Comparison of ENCODE assay signal across 8 cellular contexts in the genomic region with DNA sequence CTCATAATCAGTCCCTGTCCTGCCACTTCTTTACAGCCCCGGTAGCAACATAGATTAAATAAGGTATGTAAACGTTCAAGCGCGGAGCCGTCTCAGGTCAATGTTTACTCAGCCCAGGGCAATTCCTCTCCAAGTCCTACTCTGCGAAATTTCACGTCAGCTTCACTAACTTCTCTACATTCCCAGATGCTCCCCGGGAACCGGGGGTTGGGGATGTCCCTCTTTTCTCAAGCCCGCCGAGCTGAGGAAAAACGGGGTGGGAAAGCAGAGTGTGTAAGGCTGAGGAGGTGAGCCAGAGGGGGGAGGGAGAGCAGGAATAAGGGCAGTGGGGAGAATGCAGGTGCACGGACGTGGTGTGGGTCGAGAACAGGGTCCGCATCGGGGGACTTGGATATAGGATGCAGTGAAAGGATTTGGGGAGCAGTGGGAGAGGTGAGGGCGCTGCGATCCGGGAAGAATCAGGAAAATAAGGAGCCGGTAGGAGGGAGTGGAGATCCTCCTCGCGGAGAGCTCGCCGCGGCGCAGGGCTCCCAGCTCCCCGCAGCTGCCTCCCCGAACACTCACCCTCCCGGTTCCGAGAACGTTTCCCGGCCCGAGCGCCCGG. TPM values are rescaled to one million over a fixed set of nuclear protein-coding genes. Genes with fewer than 3 reads are reported as not detected.
DNase-seq lines count a peak whose midpoint lies in the region; ATAC-seq and TF ChIP-seq lines count a peak whose summit lies in the region.

No MANE protein-coding gene starts in this region.

- intact Hi-C loops in activated naive CD4-positive, alpha-beta T cell treated with anti-CD3 and anti-CD28 coated beads for 36 hours (cut with micrococcal nuclease), result loop anchor here (1.0 kb wide), 2 partner anchors 26 to 145 kb away; a partner anchor contains a TSS
- intact Hi-C loops in transverse colon (cut with DNase I; ENCODE audit: low total_unique reads), result no loop called here

- peak overlapping the region; percentile 13 for H3K27ac Mint-ChIP-seq in activated naive CD4-positive, alpha-beta T cell treated with anti-CD3 and anti-CD28 coated beads for 36 hours
- H3K27ac Mint-ChIP-seq in memory B cell, result peak overlapping the region; percentile 99

- no peaks in the 10 kb centered on the region for H3K27me3 ChIP-seq in RWPE2 (ENCODE audit: insufficient read depth, poor library complexity, severe bottlenecking)
- no peaks in the 10 kb centered on the region for H3K27me3 ChIP-seq in transverse colon

- peak; percentile 66 for TF ChIP-seq POLR2A in transverse colon (IDR thresholded peaks at IDR 0.05)

- peak overlapping the region; percentile 90 for H3K4me3 ChIP-seq in RWPE2 (ENCODE audit: severe bottlenecking)
- H3K4me3 ChIP-seq in coronary artery, result peak overlapping the region; percentile 98
- peak overlapping the region; percentile 69 to 97 (median 78) for H3K4me3 ChIP-seq in transverse colon

- no peak for TF ChIP-seq CTCF in RWPE2 (IDR thresholded peaks at IDR 0.05; ENCODE audit: poor library complexity, severe bottlenecking)
- no peak for TF ChIP-seq CTCF in coronary artery (IDR thresholded peaks at IDR 0.05)
- peak in 2 of 5 experiments; percentile 12 to 21 for TF ChIP-seq CTCF in transverse colon (IDR thresholded peaks at IDR 0.05)

- peaks cover 6% of the 10 kb centered on the region for H3K27me3 Mint-ChIP-seq in activated naive CD4-positive, alpha-beta T cell treated with anti-CD3 and anti-CD28 coated beads for 36 hours (ENCODE audit: low read depth)
- peaks cover 6% of the 10 kb centered on the region for H3K27me3 Mint-ChIP-seq in memory B cell

- peak; percentile 15 for ATAC-seq in RWPE2 (ENCODE audit: low read depth)
- no peak for ATAC-seq in memory B cell (ENCODE audit: low read depth)
- ATAC-seq in GM18861 (IDR thresholded peaks at IDR 0.05; ENCODE audit: unreplicated experiment), result no peak

- no peaks in the 10 kb centered on the region for H3K36me3 Mint-ChIP-seq in activated naive CD4-positive, alpha-beta T cell treated with anti-CD3 and anti-CD28 coated beads for 36 hours (ENCODE audit: low read depth)
- no peaks in the 10 kb centered on the region for H3K36me3 Mint-ChIP-seq in memory B cell

- no peaks in the 10 kb centered on the region for H3K9me3 Mint-ChIP-seq in activated naive CD4-positive, alpha-beta T cell treated with anti-CD3 and anti-CD28 coated beads for 36 hours
- H3K9me3 Mint-ChIP-seq in memory B cell, result no peaks in the 10 kb centered on the region

- peak overlapping the region; percentile 41 for H3K27ac ChIP-seq in RWPE2 (ENCODE audit: poor library complexity, severe bottlenecking)
- H3K27ac ChIP-seq in coronary artery, result peak overlapping the region; percentile 100
- peak overlapping the region; percentile 98 to 100 (median 100) for H3K27ac ChIP-seq in transverse colon

- H3K9me3 ChIP-seq in RWPE2 (ENCODE audit: severe bottlenecking) (no peaks in the 10 kb centered on the region), transverse colon (no peaks in the 10 kb centered on the region)

- no peak for TF ChIP-seq EP300 in transverse colon (IDR thresholded peaks at IDR 0.05; ENCODE audit: low read depth)

- DNase-seq in activated naive CD4-positive, alpha-beta T cell treated with anti-CD3 and anti-CD28 coated beads for 36 hours, result no peak
- no peak for DNase-seq in activated naive CD4-positive, alpha-beta T cell treated with anti-CD3 and anti-CD28 coated beads, Interleukin-2, amount 50 U/mL, for 16 hours
- DNase-seq in RWPE2 (ENCODE audit: low spot score) (no peak), coronary artery (ENCODE audit: low spot score) (peak; percentile 77), memory B cell (ENCODE audit: low spot score in 2 of 2) (no peak), transverse colon (peak; percentile 58), AG20443 (ENCODE audit: low spot score) (no peak)

- peaks cover 10% of the 10 kb centered on the region for H3K4me1 Mint-ChIP-seq in activated naive CD4-positive, alpha-beta T cell treated with anti-CD3 and anti-CD28 coated beads for 36 hours (ENCODE audit: low read depth)
- H3K4me1 Mint-ChIP-seq in memory B cell, result peaks cover 23% of the 10 kb centered on the region

- H3K36me3 ChIP-seq in RWPE2 (ENCODE audit: low read depth) (no peaks in the 10 kb centered on the region), transverse colon (no peaks in the 10 kb centered on the region)

- peak overlapping the region; percentile 90 for H3K4me3 Mint-ChIP-seq in activated naive CD4-positive, alpha-beta T cell treated with anti-CD3 and anti-CD28 coated beads for 36 hours
- peak overlapping the region; percentile 95 for H3K4me3 Mint-ChIP-seq in memory B cell

- H3K4me1 ChIP-seq in RWPE2 (ENCODE audit: insufficient read depth, poor library complexity, severe bottlenecking) (peaks cover 15% of the 10 kb centered on the region), transverse colon (peaks cover 16 to 44% (median 35%) of the 10 kb centered on the region in 4 donors)

- in situ Hi-C loops in transverse colon (cut with MboI; ENCODE audit: low pct_ligation_motif_present in 1 of 4, low pct_unique_long_range_greater_than_20kb in 1 of 4, low sequenced_read_pairs in 3 of 4), result loop anchor here in 3 of 4 donors (25.0 kb wide), 2 partner anchors 141 to 391 kb away; a partner anchor contains a TSS

- WGBS in transverse colon (ENCODE audit: low coverage in 1 of 2), 2 donors, result 1 to 2% methylated on average over 11 to 30 of the region's 36 CpGs

- CTCF ChIA-PET in activated naive CD4-positive, alpha-beta T cell treated with anti-CD3 and anti-CD28 coated beads for 36 hours (lab: Charles Lee), result interaction anchor here (0.6 to 7.9 kb wide), 4 partner anchors 11 to 1526 kb away, joined by 3 to 49 read pairs (median 6); no protein-coding TSS in a partner anchor

RNA-seq across cellular contexts. Expression of a gene that starts 0.5 kb away (rescaled TPM):
- total RNA-seq in activated naive CD4-positive, alpha-beta T cell treated with anti-CD3 and anti-CD28 coated beads for 36 hours, result 1 to 10 TPM; 1.9 TPM
- total RNA-seq in transverse colon, result 10 to 100 TPM; 12.9 to 80.8 (median 57.9) TPM

RNA-seq across cellular contexts. Expression of a gene that starts 26.8 kb away (rescaled TPM):
- total RNA-seq in activated naive CD4-positive, alpha-beta T cell treated with anti-CD3 and anti-CD28 coated beads for 36 hours, result 10 to 100 TPM; 18.8 to 18.9 TPM
- 10 to 100 TPM in 3 of 4 donors, 1 to 10 TPM in 1; 4.1 to 28.7 (median 16.8) TPM for total RNA-seq in transverse colon

Comparison
In these comparisons a context has a peak if more than half of its experiments do, and no peak if none do; other contexts are left out.
1. DNase-seq: peak in coronary artery (single experiment) and transverse colon (single experiment); none in activated naive CD4-positive, alpha-beta T cell treated with anti-CD3 and anti-CD28 coated beads for 36 hours (single experiment), activated naive CD4-positive, alpha-beta T cell treated with anti-CD3 and anti-CD28 coated beads, Interleukin-2, amount 50 U/mL, for 16 hours (single experiment), RWPE2 (single experiment), memory B cell (0 of 2) and AG20443 (single experiment).
2. H3K27ac ChIP-seq: peak in every context shown above with its lines; median percentile 100 in coronary artery; 100 in transverse colon; 41 in RWPE2.
3. RNA of a gene that starts 0.5 kb away (total RNA-seq): 12.9 to 80.8 TPM in transverse colon; 1.9 TPM in activated naive CD4-positive, alpha-beta T cell treated with anti-CD3 and anti-CD28 coated beads for 36 hours; every median in the first group is over 4 times any median in the second.
4. Peak in every context shown above with its lines, with median percentiles within 50 percentile points of each other: H3K4me3 ChIP-seq.